16 cellular contexts compared by ENCODE assay signal in genomic region chr16:54647216-54647615, GRCh38.
A peak's percentile ranks its signal among the peaks of the same experiment; 100 is the strongest.
DNase-seq lines count a peak whose midpoint lies in the region; ATAC-seq, FAIRE-seq and TF ChIP-seq lines count a peak whose summit lies in the region.
"Had no signal": no experiment of that assay in that cellular context is flagged by ENCODE, and none has a peak within 500 bp of the region (broad histone marks: within the 10 kb centered on the region; RNA-seq: fewer than 3 reads in every experiment).

No MANE protein-coding gene starts in this region.

- peak; percentile 73 for ATAC-seq in esophagus mucosa
- peak; percentile 33 for ATAC-seq in upper lobe of right lung
- ATAC-seq: Right ventricle myocardium inferior had no signal

- H3K4me1 ChIP-seq in adipocyte (ENCODE audit: control insufficient read depth, insufficient read depth, low read length) (peaks cover 19% of the 10 kb centered on the region), prostate gland (replicated peaks) (no peaks in the 10 kb centered on the region), upper lobe of right lung (peaks cover 8% of the 10 kb centered on the region), testis (no peaks in the 10 kb centered on the region)

- H3K9ac ChIP-seq in adipocyte (ENCODE audit: low read length), result no peak overlapping the region

- peaks cover 13% of the 10 kb centered on the region for H3K9me3 ChIP-seq in adipocyte (ENCODE audit: control insufficient read depth, low read length)
- no peaks in the 10 kb centered on the region for H3K9me3 ChIP-seq in prostate gland
- no peaks in the 10 kb centered on the region for H3K9me3 ChIP-seq in upper lobe of right lung
- no peaks in the 10 kb centered on the region for H3K9me3 ChIP-seq in testis

- DNase-seq in adipocyte (ENCODE audit: low read depth) (no peak), prostate gland (ENCODE audit: low spot score) (peak; percentile 84), upper lobe of right lung (no peak), testis (no peak), NCI-H1105 treated with DMSO at 0.1 percent for 48 hours (lab: John Stamatoyannopoulos, UW) (no peak), H54 (ENCODE audit: insufficient read length, low spot score) (no peak)
- DNase-seq: GOT3, KG1, NCI-H1092, NCI-H1694, NCI-H510A treated with DMSO at 0.1 percent for 48 hours, NCI-H82 had no signal

- H3K36me3 ChIP-seq in adipocyte (ENCODE audit: control insufficient read depth, insufficient read depth, low read length, severe bottlenecking), result no peaks in the 10 kb centered on the region
- no peaks in the 10 kb centered on the region for H3K36me3 ChIP-seq in prostate gland
- H3K36me3 ChIP-seq in upper lobe of right lung, result no peaks in the 10 kb centered on the region
- no peaks in the 10 kb centered on the region for H3K36me3 ChIP-seq in testis (ENCODE audit: low read depth, missing control alignments)

- intact Hi-C loops in prostate gland (cut with DNase I), result no loop called here
- intact Hi-C loops in upper lobe of right lung (cut with DNase I), result no loop called here
- intact Hi-C loops in testis (cut with DNase I; ENCODE audit: low total_unique reads), result no loop called here

- TF ChIP-seq POLR2A in prostate gland (IDR thresholded peaks at IDR 0.05) (no peak), testis (IDR thresholded peaks at IDR 0.05) (no peak), H54 (IDR thresholded peaks at IDR 0.05; ENCODE audit: low read depth, low read length) (no peak)

- FAIRE-seq in H54 (lab: Jason Lieb, UNC), result no peak
- FAIRE-seq: GM12892 had no signal

- H3K27me3 ChIP-seq in adipocyte (replicated peaks; ENCODE audit: control insufficient read depth, insufficient read depth, low read length), result peaks cover 7% of the 10 kb centered on the region
- no peaks in the 10 kb centered on the region for H3K27me3 ChIP-seq in prostate gland (replicated peaks; ENCODE audit: insufficient read depth)
- peaks cover 7% of the 10 kb centered on the region for H3K27me3 ChIP-seq in upper lobe of right lung
- no peaks in the 10 kb centered on the region for H3K27me3 ChIP-seq in testis

- TF ChIP-seq CTCF in prostate gland (IDR thresholded peaks at IDR 0.05) (no peak), upper lobe of right lung (IDR thresholded peaks at IDR 0.05) (no peak), testis (IDR thresholded peaks at IDR 0.05) (no peak)

- H3K4me3 ChIP-seq in adipocyte (ENCODE audit: low read length), result peak overlapping the region; percentile 45
- no peak overlapping the region for H3K4me3 ChIP-seq in prostate gland
- H3K4me3 ChIP-seq in upper lobe of right lung, result no peak overlapping the region
- H3K4me3 ChIP-seq in testis, result no peak overlapping the region
- H3K4me3 ChIP-seq: PC-9 had no signal

- WGBS in prostate gland, result 74% methylated on average over 3 of the region's 3 CpGs
- 88 to 93% methylated on average over 3 of the region's 3 CpGs for WGBS in testis, 2 donors

- peak overlapping the region in 1 of 2 donors; percentile 42 for H3K27ac ChIP-seq in prostate gland
- no peak overlapping the region for H3K27ac ChIP-seq in upper lobe of right lung
- H3K27ac ChIP-seq in testis, result no peak overlapping the region
- H3K27ac ChIP-seq: PC-9 had no signal
